In genomic region chr5:151947924-151948323, GRCh38 we compare ENCODE assay signal across 21 cellular contexts. TPM values are rescaled to one million over a fixed set of nuclear protein-coding genes. Genes with fewer than 3 reads are reported as not detected.
DNase-seq lines count a peak whose midpoint lies in the region; ATAC-seq and TF ChIP-seq lines count a peak whose summit lies in the region.
"Had no signal": no experiment of that assay in that cellular context is flagged by ENCODE, and none has a peak within 500 bp of the region (broad histone marks: within the 10 kb centered on the region; RNA-seq: fewer than 3 reads in every experiment).

No MANE protein-coding gene starts in this region.

- H3K27ac Mint-ChIP-seq in CD14-positive monocyte: no peak overlapping the region
- H3K27ac Mint-ChIP-seq: activated naive CD4-positive, alpha-beta T cell treated with anti-CD3 and anti-CD28 coated beads, Interleukin-2, amount 50 U/mL, for 24 hours; activated T-cell treated with anti-CD3 and anti-CD28 coated beads, Interleukin-2, amount 50 U/mL, for 24 hours; effector memory CD8-positive, alpha-beta T cell had no signal

- H3K9me3 ChIP-seq in WERI-Rb-1 (ENCODE audit: severe bottlenecking): no peaks in the 10 kb centered on the region

- H3K9me3 Mint-ChIP-seq in CD14-positive monocyte: peaks cover 0 to 3% (median 0%) of the 10 kb centered on the region in 7 donors
- H3K9me3 Mint-ChIP-seq: activated naive CD4-positive, alpha-beta T cell treated with anti-CD3 and anti-CD28 coated beads, Interleukin-2, amount 50 U/mL, for 24 hours; activated T-cell treated with anti-CD3 and anti-CD28 coated beads, Interleukin-2, amount 50 U/mL, for 24 hours had no signal

- no peak overlapping the region for H3K4me3 ChIP-seq in WERI-Rb-1 (ENCODE audit: low read depth, low read length)
- H3K4me3 ChIP-seq: lung had no signal

- no peaks in the 10 kb centered on the region for H3K4me1 Mint-ChIP-seq in CD14-positive monocyte

- H3K36me3 ChIP-seq in WERI-Rb-1: no peaks in the 10 kb centered on the region

- no peak overlapping the region for H3K4me3 Mint-ChIP-seq in CD14-positive monocyte
- H3K4me3 Mint-ChIP-seq: activated naive CD4-positive, alpha-beta T cell treated with anti-CD3 and anti-CD28 coated beads, Interleukin-2, amount 50 U/mL, for 24 hours; activated T-cell treated with anti-CD3 and anti-CD28 coated beads, Interleukin-2, amount 50 U/mL, for 24 hours had no signal

- H3K27me3 Mint-ChIP-seq in CD14-positive monocyte (ENCODE audit: low read depth in 3 of 3): peaks cover 0 to 6% (median 2%) of the 10 kb centered on the region in 3 donors
- H3K27me3 Mint-ChIP-seq: activated naive CD4-positive, alpha-beta T cell treated with anti-CD3 and anti-CD28 coated beads, Interleukin-2, amount 50 U/mL, for 24 hours; activated T-cell treated with anti-CD3 and anti-CD28 coated beads, Interleukin-2, amount 50 U/mL, for 24 hours had no signal

- DNase-seq in ELF-1 (ENCODE audit: low read depth, low spot score): peak; percentile 20
- DNase-seq in WERI-Rb-1: peak; percentile 45
- DNase-seq in myocyte (ENCODE audit: low read depth): peak; percentile 36
- no peak for DNase-seq in SK-N-DZ (ENCODE audit: low spot score)
- DNase-seq in NCI-H128 (lab: John Stamatoyannopoulos, UW; ENCODE audit: unreplicated experiment): no peak
- DNase-seq in CD14-positive monocyte (ENCODE audit: low spot score): no peak
- no peak for DNase-seq in hippocampal formation (lab: John Stamatoyannopoulos, UW)
- DNase-seq: activated T-cell treated with anti-CD3 and anti-CD28 coated beads, Interleukin-2, amount 50 U/mL, for 24 hours; DMS79 treated with DMSO at 0.1 percent for 48 hours; effector memory CD8-positive, alpha-beta T cell; NCI-H2029 treated with DMSO at 0.1 percent for 48 hours; NCI-H446 treated with DMSO at 0.1 percent for 48 hours; nucleus accumbens; stimulated activated CD4-positive, alpha-beta T cell treated with anti-CD3 and anti-CD28 coated beads, Interleukin-15, amount 100 ng/mL, for 24 hours; T1000 had no signal

- peak; percentile 47 for ATAC-seq in GM21619 (IDR thresholded peaks at IDR 0.05; ENCODE audit: unreplicated experiment)
- ATAC-seq: effector memory CD8-positive, alpha-beta T cell had no signal

- H3K27ac ChIP-seq in WERI-Rb-1: no peak overlapping the region

- no peaks in the 10 kb centered on the region for H3K27me3 ChIP-seq in WERI-Rb-1 (ENCODE audit: insufficient read depth, low read depth, severe bottlenecking)

- intact Hi-C loops in CD14-positive monocyte (cut with micrococcal nuclease): no loop called here

- TF ChIP-seq CTCF in WERI-Rb-1 (IDR thresholded peaks at IDR 0.05; ENCODE audit: low read depth, low read length): no peak
- no peak for TF ChIP-seq CTCF in CD14-positive monocyte (IDR thresholded peaks at IDR 0.05)

- H3K36me3 Mint-ChIP-seq in CD14-positive monocyte: no peaks in the 10 kb centered on the region
- H3K36me3 Mint-ChIP-seq: activated naive CD4-positive, alpha-beta T cell treated with anti-CD3 and anti-CD28 coated beads, Interleukin-2, amount 50 U/mL, for 24 hours had no signal

RNA-seq across cellular contexts. Expression of gene GLRA1, which starts 23.3 kb away (rescaled TPM):
- total RNA-seq in myocyte: not detected in 2 replicates
- 0.06 TPM for polyA plus RNA-seq in myocyte (2012)
- polyA plus RNA-seq in SK-N-DZ (2014; cell fraction: cytosol; rRNA removed): not detected in 2 replicates
- not detected in 2 replicates for polyA plus RNA-seq in SK-N-DZ (2014; cell fraction: nucleus; rRNA removed)
- polyA plus RNA-seq in CD14-positive monocyte: not detected
- total RNA-seq: fibroblast of lung, H4, lung, urinary bladder had no signal
- polyA plus RNA-seq: fibroblast of lung, lung, urinary bladder had no signal

Comparison
In these comparisons a context has a peak if more than half of its experiments do, and no peak if none do; other contexts are left out.
1. DNase-seq: peak in ELF-1 (single experiment), WERI-Rb-1 (single experiment) and myocyte (single experiment); none in SK-N-DZ (single experiment), NCI-H128 (single experiment), CD14-positive monocyte (single experiment) and hippocampal formation (0 of 2).